ENCODE assay signal across 1 cellular context in the genomic region with DNA sequence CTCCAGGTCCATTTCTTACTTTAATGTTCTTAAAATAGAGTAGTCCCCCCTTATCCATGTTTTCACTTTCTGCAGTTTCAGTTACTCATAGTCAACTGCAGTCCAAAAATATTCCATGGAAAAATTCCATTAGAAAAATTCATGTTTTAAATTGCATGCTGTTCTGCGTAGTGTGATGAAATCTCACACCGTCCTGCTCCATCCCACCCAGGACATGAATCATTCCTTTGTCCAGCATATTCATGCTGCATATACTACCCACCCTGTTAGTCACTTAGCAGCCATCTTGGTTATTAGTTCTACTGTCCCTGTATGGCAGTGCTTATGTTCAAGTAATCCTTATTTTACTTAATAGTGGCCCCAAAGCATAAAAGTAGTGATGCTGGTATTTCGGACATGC.
TF ChIP-seq lines count a peak whose summit lies in the region.

No MANE protein-coding gene starts in this region.

TF ChIP-seq in HCT116, 20 proteins besides CTCF, POLR2A, EP300 and RAD21:
- TF ChIP-seq, protein P1, sequence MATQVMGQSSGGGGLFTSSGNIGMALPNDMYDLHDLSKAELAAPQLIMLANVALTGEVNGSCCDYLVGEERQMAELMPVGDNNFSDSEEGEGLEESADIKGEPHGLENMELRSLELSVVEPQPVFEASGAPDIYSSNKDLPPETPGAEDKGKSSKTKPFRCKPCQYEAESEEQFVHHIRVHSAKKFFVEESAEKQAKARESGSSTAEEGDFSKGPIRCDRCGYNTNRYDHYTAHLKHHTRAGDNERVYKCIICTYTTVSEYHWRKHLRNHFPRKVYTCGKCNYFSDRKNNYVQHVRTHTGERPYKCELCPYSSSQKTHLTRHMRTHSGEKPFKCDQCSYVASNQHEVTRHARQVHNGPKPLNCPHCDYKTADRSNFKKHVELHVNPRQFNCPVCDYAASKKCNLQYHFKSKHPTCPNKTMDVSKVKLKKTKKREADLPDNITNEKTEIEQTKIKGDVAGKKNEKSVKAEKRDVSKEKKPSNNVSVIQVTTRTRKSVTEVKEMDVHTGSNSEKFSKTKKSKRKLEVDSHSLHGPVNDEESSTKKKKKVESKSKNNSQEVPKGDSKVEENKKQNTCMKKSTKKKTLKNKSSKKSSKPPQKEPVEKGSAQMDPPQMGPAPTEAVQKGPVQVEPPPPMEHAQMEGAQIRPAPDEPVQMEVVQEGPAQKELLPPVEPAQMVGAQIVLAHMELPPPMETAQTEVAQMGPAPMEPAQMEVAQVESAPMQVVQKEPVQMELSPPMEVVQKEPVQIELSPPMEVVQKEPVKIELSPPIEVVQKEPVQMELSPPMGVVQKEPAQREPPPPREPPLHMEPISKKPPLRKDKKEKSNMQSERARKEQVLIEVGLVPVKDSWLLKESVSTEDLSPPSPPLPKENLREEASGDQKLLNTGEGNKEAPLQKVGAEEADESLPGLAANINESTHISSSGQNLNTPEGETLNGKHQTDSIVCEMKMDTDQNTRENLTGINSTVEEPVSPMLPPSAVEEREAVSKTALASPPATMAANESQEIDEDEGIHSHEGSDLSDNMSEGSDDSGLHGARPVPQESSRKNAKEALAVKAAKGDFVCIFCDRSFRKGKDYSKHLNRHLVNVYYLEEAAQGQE (IDR thresholded peaks at IDR 0.05; ENCODE audit: low read depth): no peak
- TF ChIP-seq ZFX (IDR thresholded peaks at IDR 0.05) (no peak), EZH2phosphoT487 (IDR thresholded peaks at IDR 0.05; ENCODE audit: borderline replicate concordance) (no peak), TCF7L2 (IDR thresholded peaks at IDR 0.05; ENCODE audit: borderline replicate concordance, extremely low read depth, insufficient read depth, insufficient read length) (no peak), SIN3A (IDR thresholded peaks at IDR 0.05; ENCODE audit: low read depth) (no peak), SP1 (IDR thresholded peaks at IDR 0.05; ENCODE audit: low read depth) (no peak), ELF1 (IDR thresholded peaks at IDR 0.05; ENCODE audit: borderline replicate concordance, low read depth) (no peak), YY1 (IDR thresholded peaks at IDR 0.05; ENCODE audit: extremely low read depth, insufficient replicate concordance, low read depth, low read length) (no peak), CEBPB (IDR thresholded peaks at IDR 0.05; ENCODE audit: low read depth) (no peak), SRF (IDR thresholded peaks at IDR 0.05; ENCODE audit: low read depth) (no peak)
- TF ChIP-seq, protein P2, sequence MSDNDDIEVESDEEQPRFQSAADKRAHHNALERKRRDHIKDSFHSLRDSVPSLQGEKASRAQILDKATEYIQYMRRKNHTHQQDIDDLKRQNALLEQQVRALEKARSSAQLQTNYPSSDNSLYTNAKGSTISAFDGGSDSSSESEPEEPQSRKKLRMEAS (IDR thresholded peaks at IDR 0.05): no peak
- TF ChIP-seq, protein P3, sequence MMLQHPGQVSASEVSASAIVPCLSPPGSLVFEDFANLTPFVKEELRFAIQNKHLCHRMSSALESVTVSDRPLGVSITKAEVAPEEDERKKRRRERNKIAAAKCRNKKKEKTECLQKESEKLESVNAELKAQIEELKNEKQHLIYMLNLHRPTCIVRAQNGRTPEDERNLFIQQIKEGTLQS (IDR thresholded peaks at IDR 0.05): no peak
- TF ChIP-seq, protein P4, sequence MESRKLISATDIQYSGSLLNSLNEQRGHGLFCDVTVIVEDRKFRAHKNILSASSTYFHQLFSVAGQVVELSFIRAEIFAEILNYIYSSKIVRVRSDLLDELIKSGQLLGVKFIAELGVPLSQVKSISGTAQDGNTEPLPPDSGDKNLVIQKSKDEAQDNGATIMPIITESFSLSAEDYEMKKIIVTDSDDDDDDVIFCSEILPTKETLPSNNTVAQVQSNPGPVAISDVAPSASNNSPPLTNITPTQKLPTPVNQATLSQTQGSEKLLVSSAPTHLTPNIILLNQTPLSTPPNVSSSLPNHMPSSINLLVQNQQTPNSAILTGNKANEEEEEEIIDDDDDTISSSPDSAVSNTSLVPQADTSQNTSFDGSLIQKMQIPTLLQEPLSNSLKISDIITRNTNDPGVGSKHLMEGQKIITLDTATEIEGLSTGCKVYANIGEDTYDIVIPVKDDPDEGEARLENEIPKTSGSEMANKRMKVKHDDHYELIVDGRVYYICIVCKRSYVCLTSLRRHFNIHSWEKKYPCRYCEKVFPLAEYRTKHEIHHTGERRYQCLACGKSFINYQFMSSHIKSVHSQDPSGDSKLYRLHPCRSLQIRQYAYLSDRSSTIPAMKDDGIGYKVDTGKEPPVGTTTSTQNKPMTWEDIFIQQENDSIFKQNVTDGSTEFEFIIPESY (IDR thresholded peaks at IDR 0.05; ENCODE audit: extremely low read depth, insufficient replicate concordance, low read length): no peak
TF ChIP-seq in HCT116: peak in this region for 0.
